In the genomic region with DNA sequence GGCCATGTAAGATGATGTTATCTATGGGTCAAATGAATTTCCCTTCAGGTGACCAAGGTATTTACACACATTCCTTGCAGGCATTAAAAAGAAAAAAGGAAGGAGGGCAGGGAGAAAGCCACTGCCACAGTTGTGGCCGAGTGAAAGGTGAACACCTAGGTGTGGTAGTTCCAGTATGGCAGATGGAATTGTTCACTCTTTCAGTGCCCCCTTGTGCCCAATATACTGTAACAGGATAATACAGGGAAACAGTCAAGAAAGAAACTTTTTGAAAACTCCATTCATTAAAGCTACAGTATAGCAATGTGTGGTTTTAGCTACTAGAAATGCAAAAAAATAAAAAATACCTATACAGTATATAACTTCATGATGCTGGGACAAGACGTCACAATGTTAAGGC, we compare ENCODE assay signal across 12 cellular contexts. TPM values are rescaled to one million over a fixed set of nuclear protein-coding genes. Genes with fewer than 3 reads are reported as not detected.
DNase-seq lines count a peak whose midpoint lies in the region; ATAC-seq, FAIRE-seq and TF ChIP-seq lines count a peak whose summit lies in the region.
"Had no signal": no experiment of that assay in that cellular context is flagged by ENCODE, and none has a peak within 500 bp of the region (broad histone marks: within the 10 kb centered on the region; RNA-seq: fewer than 3 reads in every experiment).

No MANE protein-coding gene starts in this region.

- H3K9me2 ChIP-seq in SK-N-SH (no peaks in the 10 kb centered on the region), PC-9 (ENCODE audit: insufficient read depth) (no peaks in the 10 kb centered on the region)

- no peak for TF ChIP-seq EP300 in SK-N-SH (IDR thresholded peaks at IDR 0.05; ENCODE audit: borderline replicate concordance in 1 of 2, low read depth in 1 of 2, low read length in 1 of 2)

- H3K36me3 ChIP-seq in SK-N-SH (replicated peaks in 1 of 2; ENCODE audit: control insufficient read depth in 1 of 2, insufficient read depth in 2 of 2, low read length in 1 of 2) (no peaks in the 10 kb centered on the region), PC-9 (ENCODE audit: low read depth) (no peaks in the 10 kb centered on the region), small intestine (ENCODE audit: control insufficient read depth in 2 of 2, insufficient read depth in 2 of 2, low read length in 2 of 2) (no peaks in the 10 kb centered on the region)

- no peaks in the 10 kb centered on the region for H3K79me2 ChIP-seq in SK-N-SH (ENCODE audit: insufficient read depth)
- H3K79me2 ChIP-seq in PC-9 (ENCODE audit: low read depth), result no peaks in the 10 kb centered on the region

- BruUV-seq in PC-9 (replicated peaks; lab: Mats Ljungman, UMichigan), result no TSS peak

- H3K9me3 ChIP-seq in SK-N-SH (no peaks in the 10 kb centered on the region), PC-9 (ENCODE audit: insufficient read depth, low read depth) (no peaks in the 10 kb centered on the region; the same call in 1 of the 2 replicates), small intestine (ENCODE audit: control insufficient read depth, low read depth) (no peaks in the 10 kb centered on the region)

- H2AFZ ChIP-seq in SK-N-SH (ENCODE audit: low read depth), result no peak overlapping the region
- H2AFZ ChIP-seq in PC-9, result no peak overlapping the region

- ATAC-seq in SK-N-SH treated with all-trans-retinoic acid at 6 μM for 48 hours (no peak), GM21526 (IDR thresholded peaks at IDR 0.05; ENCODE audit: low FRiP score, unreplicated experiment) (no peak), GM21723 (IDR thresholded peaks at IDR 0.05; ENCODE audit: unreplicated experiment) (no peak)
- ATAC-seq: activated T-cell treated with anti-CD3 and anti-CD28 coated beads, Interleukin-2, amount 50 U/mL, for 4 hours had no signal

- H3K4me1 ChIP-seq in SK-N-SH (ENCODE audit: control insufficient read depth in 1 of 2, insufficient read depth in 2 of 2, low read depth in 1 of 2, low read length in 1 of 2) (no peaks in the 10 kb centered on the region), PC-9 (replicated peaks; ENCODE audit: insufficient read depth) (no peaks in the 10 kb centered on the region), small intestine (ENCODE audit: control insufficient read depth in 2 of 2, insufficient read depth in 1 of 2, low read depth in 1 of 2, low read length in 1 of 2) (no peaks in the 10 kb centered on the region)

- intact Hi-C loops in PC-9 (cut with micrococcal nuclease; ENCODE audit: unreplicated experiment), result no loop called here

- POLR2A ChIA-PET in SK-N-SH (lab: Yijun Ruan, JAX) (no interaction called here), PC-9 (lab: Charles Lee; ENCODE audit: unreplicated experiment) (no interaction called here)

- H3F3A ChIP-seq in SK-N-SH (replicated peaks; ENCODE audit: insufficient read depth) (no peaks in the 10 kb centered on the region), PC-9 (ENCODE audit: insufficient read depth, low read depth) (no peaks in the 10 kb centered on the region)

- FAIRE-seq in small intestine (lab: Jason Lieb, UNC) (no peak), HTR-8/SVneo (lab: Jason Lieb, UNC) (no peak)

- H3K27ac ChIP-seq in SK-N-SH (ENCODE audit: low read depth in 2 of 2, low read length in 1 of 2), result no peak overlapping the region
- H3K27ac ChIP-seq in PC-9, result no peak overlapping the region
- no peak overlapping the region for H3K27ac ChIP-seq in small intestine (ENCODE audit: low read depth in 1 of 2, low read length in 1 of 2)

- TF ChIP-seq RAD21 in SK-N-SH (IDR thresholded peaks at IDR 0.05; ENCODE audit: low read length), result peak; percentile 52

- 9% methylated on average over 2 of the region's 2 CpGs for WGBS in SK-N-SH (ENCODE audit: low lambda C conversion rate)
- WGBS in small intestine, 3 donors, result 38 to 57% (median 39%) methylated on average over 2 of the region's 2 CpGs

- no peak overlapping the region for H3K4me2 ChIP-seq in SK-N-SH
- no peak overlapping the region for H3K4me2 ChIP-seq in PC-9

- H4K20me1 ChIP-seq in SK-N-SH (ENCODE audit: insufficient read depth) (no peaks in the 10 kb centered on the region), PC-9 (ENCODE audit: insufficient read depth) (no peaks in the 10 kb centered on the region)

- DNase-seq in SK-N-SH, result no peak
- no peak for DNase-seq in PC-9
- peak; percentile 27 for DNase-seq in fibroblast of the aortic adventitia (ENCODE audit: low read depth)
- DNase-seq in small intestine, result peak; percentile 68
- no peak for DNase-seq in HTR-8/SVneo (ENCODE audit: insufficient read length, low spot score)
- DNase-seq: activated T-cell treated with anti-CD3 and anti-CD28 coated beads, Interleukin-2, amount 50 U/mL, for 4 hours; cerebellar nuclear complex; NK-92 treated with Interleukin-12 subunit alpha and Interleukin-12 subunit beta, amount 100 ng/mL, for 24 hours; stimulated activated CD4-positive, alpha-beta T cell treated with anti-CD3 and anti-CD28 coated beads, Interleukin-4, amount 100 ng/mL, for 24 hours had no signal

- no peak overlapping the region for H3K4me3 ChIP-seq in SK-N-SH (ENCODE audit: low read depth in 2 of 2, low read length in 1 of 2)
- H3K4me3 ChIP-seq in PC-9, result no peak overlapping the region
- no peak overlapping the region for H3K4me3 ChIP-seq in fibroblast of the aortic adventitia (ENCODE audit: low read depth, low read length)
- H3K4me3 ChIP-seq in small intestine (ENCODE audit: low read depth in 1 of 2, low read length in 2 of 2), result no peak overlapping the region

- H3K27me3 ChIP-seq in SK-N-SH (ENCODE audit: insufficient read depth) (no peaks in the 10 kb centered on the region), PC-9 (ENCODE audit: insufficient read depth, low read depth) (peaks cover 28% of the 10 kb centered on the region), small intestine (ENCODE audit: control insufficient read depth in 2 of 2, insufficient read depth in 2 of 2, low read length in 2 of 2) (no peaks in the 10 kb centered on the region)

- CTCF ChIA-PET in SK-N-SH (lab: Yijun Ruan, JAX), result interaction anchor here (0.6 kb wide), 1 partner anchor 53 kb away, joined by 3 read pairs; no protein-coding TSS in a partner anchor
- CTCF ChIA-PET in PC-9 (lab: Charles Lee), result no interaction called here

- peak; percentile 19; the same call in 1 of the 2 replicates for TF ChIP-seq CTCF in SK-N-SH (IDR thresholded peaks at IDR 0.05)
- TF ChIP-seq CTCF in PC-9 (conservative IDR thresholded peaks at IDR 0.05), result peak; percentile 43; the same call in 1 of the 2 replicates
- peak; percentile 24 for TF ChIP-seq CTCF in fibroblast of the aortic adventitia (IDR thresholded peaks at IDR 0.05; ENCODE audit: insufficient read depth, low read length)

- no peak overlapping the region for H3K9ac ChIP-seq in SK-N-SH

TF ChIP-seq in SK-N-SH, 30 proteins besides CTCF, POLR2A, EP300 and RAD21:
- TF ChIP-seq MEF2A (IDR thresholded peaks at IDR 0.05; ENCODE audit: borderline replicate concordance, low read depth) (no peak), SMC3 (IDR thresholded peaks at IDR 0.05; ENCODE audit: low read depth, low read length) (peak; percentile 30; the same call in 1 of the 2 replicates)

TF ChIP-seq in SK-N-SH treated with all-trans-retinoic acid at 6 μM for 48 hours, 23 proteins besides CTCF, POLR2A, EP300 and RAD21 (continues in another document):
- TF ChIP-seq ARNTL (CRISPR knock-in tag; IDR thresholded peaks at IDR 0.05; ENCODE audit: borderline replicate concordance, low read depth) (no peak), OSR1 (CRISPR knock-in tag; IDR thresholded peaks at IDR 0.05) (no peak), BACH2 (CRISPR knock-in tag; IDR thresholded peaks at IDR 0.05; ENCODE audit: borderline replicate concordance) (no peak), ZC3H10 (CRISPR knock-in tag; IDR thresholded peaks at IDR 0.05) (no peak), ZNF70 (CRISPR knock-in tag; IDR thresholded peaks at IDR 0.05) (no peak), ZFP3 (CRISPR knock-in tag; IDR thresholded peaks at IDR 0.05) (no peak), TOX (CRISPR knock-in tag; IDR thresholded peaks at IDR 0.05; ENCODE audit: borderline replicate concordance) (no peak), ZNF8 (CRISPR knock-in tag; IDR thresholded peaks at IDR 0.05) (no peak), PPARA (CRISPR knock-in tag; IDR thresholded peaks at IDR 0.05; ENCODE audit: borderline replicate concordance) (no peak), SNAI2 (CRISPR knock-in tag; IDR thresholded peaks at IDR 0.05) (no peak)
- TF ChIP-seq, protein P1, sequence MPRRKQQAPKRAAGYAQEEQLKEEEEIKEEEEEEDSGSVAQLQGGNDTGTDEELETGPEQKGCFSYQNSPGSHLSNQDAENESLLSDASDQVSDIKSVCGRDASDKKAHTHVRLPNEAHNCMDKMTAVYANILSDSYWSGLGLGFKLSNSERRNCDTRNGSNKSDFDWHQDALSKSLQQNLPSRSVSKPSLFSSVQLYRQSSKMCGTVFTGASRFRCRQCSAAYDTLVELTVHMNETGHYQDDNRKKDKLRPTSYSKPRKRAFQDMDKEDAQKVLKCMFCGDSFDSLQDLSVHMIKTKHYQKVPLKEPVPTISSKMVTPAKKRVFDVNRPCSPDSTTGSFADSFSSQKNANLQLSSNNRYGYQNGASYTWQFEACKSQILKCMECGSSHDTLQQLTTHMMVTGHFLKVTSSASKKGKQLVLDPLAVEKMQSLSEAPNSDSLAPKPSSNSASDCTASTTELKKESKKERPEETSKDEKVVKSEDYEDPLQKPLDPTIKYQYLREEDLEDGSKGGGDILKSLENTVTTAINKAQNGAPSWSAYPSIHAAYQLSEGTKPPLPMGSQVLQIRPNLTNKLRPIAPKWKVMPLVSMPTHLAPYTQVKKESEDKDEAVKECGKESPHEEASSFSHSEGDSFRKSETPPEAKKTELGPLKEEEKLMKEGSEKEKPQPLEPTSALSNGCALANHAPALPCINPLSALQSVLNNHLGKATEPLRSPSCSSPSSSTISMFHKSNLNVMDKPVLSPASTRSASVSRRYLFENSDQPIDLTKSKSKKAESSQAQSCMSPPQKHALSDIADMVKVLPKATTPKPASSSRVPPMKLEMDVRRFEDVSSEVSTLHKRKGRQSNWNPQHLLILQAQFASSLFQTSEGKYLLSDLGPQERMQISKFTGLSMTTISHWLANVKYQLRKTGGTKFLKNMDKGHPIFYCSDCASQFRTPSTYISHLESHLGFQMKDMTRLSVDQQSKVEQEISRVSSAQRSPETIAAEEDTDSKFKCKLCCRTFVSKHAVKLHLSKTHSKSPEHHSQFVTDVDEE (CRISPR knock-in tag; IDR thresholded peaks at IDR 0.05), result no peak

RNA-seq across cellular contexts. Expression of gene BMP2, which starts 52.1 kb away (rescaled TPM):
- polyA plus RNA-seq in SK-N-SH (2012; rRNA removed), result 0.19 and 0.25 TPM in 2 replicates
- polyA plus RNA-seq in SK-N-SH (2012; cell fraction: cytosol; rRNA removed), result 0.17 TPM in 2 replicates
- polyA plus RNA-seq in SK-N-SH (2012; cell fraction: nucleus; rRNA removed), result 0.11 and 0.21 TPM in 2 replicates
- not detected in 2 replicates for total RNA-seq in PC-9 (2021)
- 10.6 and 12.3 TPM in 2 replicates for total RNA-seq in fibroblast of the aortic adventitia (ENCODE audit: low replicate concordance)
- polyA plus RNA-seq in small intestine, result 10 to 100 TPM in 1 of 3 donors, 1 to 10 TPM in 2; 4.9 to 16.8 (median 6.5) TPM
- total RNA-seq: activated T-cell treated with anti-CD3 and anti-CD28 coated beads, Interleukin-2, amount 50 U/mL, for 4 hours had no signal

Comparison
In these comparisons a context has a peak if more than half of its experiments do, and no peak if none do; other contexts are left out.
1. DNase-seq: peak in fibroblast of the aortic adventitia (single experiment) and small intestine (single experiment); none in SK-N-SH (single experiment), PC-9 (0 of 2) and HTR-8/SVneo (single experiment).
2. RNA of gene BMP2, which starts 52.1 kb away (total RNA-seq): 10.6 to 12.3 TPM in fibroblast of the aortic adventitia; not detected in PC-9; every median in the first group is over 10 times any median in the second.
3. Peak in every context shown above with its lines, with median percentiles within 50 percentile points of each other: CTCF ChIP-seq.